ENCODE assay signal across 21 cellular contexts in genomic region chr4:100995671-100996070, GRCh38.
"Had no signal": no experiment of that assay in that cellular context is flagged by ENCODE, and none has a peak within 500 bp of the region (broad histone marks: within the 10 kb centered on the region; RNA-seq: fewer than 3 reads in every experiment).

No MANE protein-coding gene starts in this region.

- H3K36me3 ChIP-seq: esophagus squamous epithelium, gastrocnemius medialis, heart right ventricle, left lung, lower lobe of right lung had no signal

- H3K27ac ChIP-seq: coronary artery, dorsolateral prefrontal cortex, epithelial cell of prostate, esophagus squamous epithelium, gastrocnemius medialis, heart right ventricle, left lung, lower lobe of right lung had no signal

- H3K4me1 ChIP-seq: esophagus squamous epithelium, gastrocnemius medialis, heart right ventricle, left lung, lower lobe of right lung had no signal

- H3K27me3 ChIP-seq: dorsolateral prefrontal cortex, esophagus squamous epithelium, gastrocnemius medialis, heart right ventricle, left lung had no signal

- H3K4me3 ChIP-seq: coronary artery, dorsolateral prefrontal cortex, esophagus squamous epithelium, gastrocnemius medialis, heart right ventricle, left lung, lower lobe of right lung, mucosa of descending colon had no signal

- DNase-seq: dermis blood vessel endothelial cell; dorsolateral prefrontal cortex; effector CD4-positive, alpha-beta T cell; effector memory CD4-positive, alpha-beta T cell; erythroblast; esophagus squamous epithelium; foreskin fibroblast; foreskin melanocyte; gastrocnemius medialis; head of caudate nucleus; heart right ventricle; hippocampal formation; left cardiac atrium; left lung; left ventricle myocardium superior; lower lobe of right lung; mesenchymal stem cell; mucosa of descending colon; naive B cell had no signal
